1 cellular context compared by ENCODE assay signal in genomic region chr6:36216559-36216958, GRCh38.
TF ChIP-seq lines count a peak whose summit lies in the region.

No MANE protein-coding gene starts in this region.

TF ChIP-seq in endothelial cell of umbilical vein, 7 proteins besides CTCF, POLR2A, EP300 and RAD21:
- TF ChIP-seq MYC (IDR thresholded peaks at IDR 0.05; ENCODE audit: low read depth, low read length), result no peak
- TF ChIP-seq FOS (IDR thresholded peaks at IDR 0.05; ENCODE audit: borderline replicate concordance, insufficient read depth, low read length), result no peak
- TF ChIP-seq GATA2 (IDR thresholded peaks at IDR 0.05; ENCODE audit: insufficient read depth, insufficient read length, low read depth, low read length), result no peak
- no peak for TF ChIP-seq EZH2 (IDR thresholded peaks at IDR 0.05; ENCODE audit: borderline replicate concordance, low read depth, low read length, severe bottlenecking)
- TF ChIP-seq JUN (IDR thresholded peaks at IDR 0.05; ENCODE audit: borderline replicate concordance, insufficient read depth, insufficient read length, low read depth), result no peak
- TF ChIP-seq POLR2AphosphoS5 (IDR thresholded peaks at IDR 0.05; ENCODE audit: insufficient read depth, low read depth, low read length), result no peak
- TF ChIP-seq, protein P1, sequence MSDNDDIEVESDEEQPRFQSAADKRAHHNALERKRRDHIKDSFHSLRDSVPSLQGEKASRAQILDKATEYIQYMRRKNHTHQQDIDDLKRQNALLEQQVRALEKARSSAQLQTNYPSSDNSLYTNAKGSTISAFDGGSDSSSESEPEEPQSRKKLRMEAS (IDR thresholded peaks at IDR 0.05; ENCODE audit: insufficient read depth, insufficient read length), result no peak
